ENCODE assay signal across 1 cellular context in the genomic region with DNA sequence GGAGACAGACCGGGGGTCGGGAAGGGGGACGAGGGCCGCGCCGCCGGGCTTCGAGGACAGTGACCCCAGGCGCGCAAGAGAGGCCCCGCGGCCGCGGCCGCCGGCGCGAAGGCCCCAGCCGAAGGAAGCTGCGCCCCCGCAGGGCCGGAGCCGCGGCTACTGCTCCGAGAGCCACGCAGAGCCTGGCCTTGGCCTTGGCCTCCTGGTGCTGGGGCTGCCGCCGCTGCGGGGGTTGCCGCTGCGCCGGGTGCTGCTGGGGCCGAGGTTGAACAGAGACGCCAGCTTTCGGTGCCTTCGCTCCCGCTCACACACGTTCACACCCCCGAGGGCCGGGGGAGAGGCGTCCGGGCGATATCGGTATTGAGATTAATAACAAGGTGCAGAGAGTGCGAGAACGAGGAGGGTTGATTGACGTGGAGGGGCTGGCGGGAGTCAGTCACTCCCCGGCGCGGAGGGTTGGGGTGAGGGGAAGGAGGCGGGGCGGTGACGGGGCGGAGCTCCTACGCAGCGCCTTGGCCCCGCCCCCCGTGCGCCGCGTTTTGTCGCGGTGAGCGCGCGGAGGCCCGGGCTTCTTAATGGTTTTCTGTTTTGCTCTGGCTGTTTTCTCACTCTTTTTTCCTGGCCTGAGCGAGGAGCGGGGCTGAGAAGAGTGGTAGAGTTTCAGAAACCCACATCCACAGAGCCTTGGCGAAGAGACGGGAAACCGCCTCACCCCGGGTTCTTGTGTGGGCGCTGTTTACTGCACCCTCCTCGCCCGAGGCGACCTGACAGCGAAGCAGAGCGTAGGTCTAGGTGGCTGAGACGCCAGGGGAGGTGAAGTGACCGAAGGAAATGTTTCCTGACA.
TF ChIP-seq lines count a peak whose summit lies in the region.

No MANE protein-coding gene starts in this region.

TF ChIP-seq in WTC11, 78 proteins besides CTCF, POLR2A, EP300 and RAD21 (continued from another document):
- TF ChIP-seq E2F4 (CRISPR knock-in tag; IDR thresholded peaks at IDR 0.05; ENCODE audit: borderline replicate concordance, low read depth) (peak; percentile 55; the same call in 1 of the 2 replicates), ZNF423 (CRISPR knock-in tag; IDR thresholded peaks at IDR 0.05) (peak; percentile 69), NFYB (CRISPR knock-in tag; conservative IDR thresholded peaks at IDR 0.05; ENCODE audit: low read depth) (no peak), NR3C1 (CRISPR knock-in tag; conservative IDR thresholded peaks at IDR 0.05; ENCODE audit: low read depth) (no peak), PRRX2 (CRISPR knock-in tag; IDR thresholded peaks at IDR 0.05) (no peak), ATF6 (CRISPR knock-in tag; IDR thresholded peaks at IDR 0.05) (no peak), MYBL2 (CRISPR knock-in tag; IDR thresholded peaks at IDR 0.05) (no peak), ZNF396 (CRISPR knock-in tag; IDR thresholded peaks at IDR 0.05; ENCODE audit: borderline replicate concordance) (no peak), FOXP1 (CRISPR knock-in tag; IDR thresholded peaks at IDR 0.05; ENCODE audit: borderline replicate concordance) (no peak), TCF7 (CRISPR knock-in tag; IDR thresholded peaks at IDR 0.05; ENCODE audit: low read depth) (no peak), SMAD3 (CRISPR knock-in tag; IDR thresholded peaks at IDR 0.05; ENCODE audit: borderline replicate concordance) (no peak), GTF2I (CRISPR knock-in tag; conservative IDR thresholded peaks at IDR 0.05) (no peak), ATF1 (CRISPR knock-in tag; IDR thresholded peaks at IDR 0.05) (no peak), MLX (CRISPR knock-in tag; IDR thresholded peaks at IDR 0.05) (no peak; the same call in 1 of the 2 replicates), ZNF232 (CRISPR knock-in tag; IDR thresholded peaks at IDR 0.05) (no peak; the same call in 1 of the 2 replicates), NFE2L1 (CRISPR knock-in tag; IDR thresholded peaks at IDR 0.05) (no peak), GABPB1 (CRISPR knock-in tag; IDR thresholded peaks at IDR 0.05) (peak; percentile 59), PRDM15 (CRISPR knock-in tag; IDR thresholded peaks at IDR 0.05) (no peak), SP1 (CRISPR knock-in tag; conservative IDR thresholded peaks at IDR 0.05) (peak; percentile 90), AR (CRISPR knock-in tag; IDR thresholded peaks at IDR 0.05) (no peak), NR1H2 (CRISPR knock-in tag; IDR thresholded peaks at IDR 0.05) (no peak), FOXJ3 (CRISPR knock-in tag; IDR thresholded peaks at IDR 0.05; ENCODE audit: borderline replicate concordance) (no peak), E2F5 (CRISPR knock-in tag; IDR thresholded peaks at IDR 0.05) (no peak), ESRRA (CRISPR knock-in tag; IDR thresholded peaks at IDR 0.05; ENCODE audit: borderline replicate concordance) (0 out of 2 replicates have a peak, but pooled peaks have one; percentile 22), ZSCAN18 (CRISPR knock-in tag; IDR thresholded peaks at IDR 0.05) (no peak), HMGXB4 (CRISPR knock-in tag; IDR thresholded peaks at IDR 0.05) (peak; percentile 92)
- TF ChIP-seq, protein P1, sequence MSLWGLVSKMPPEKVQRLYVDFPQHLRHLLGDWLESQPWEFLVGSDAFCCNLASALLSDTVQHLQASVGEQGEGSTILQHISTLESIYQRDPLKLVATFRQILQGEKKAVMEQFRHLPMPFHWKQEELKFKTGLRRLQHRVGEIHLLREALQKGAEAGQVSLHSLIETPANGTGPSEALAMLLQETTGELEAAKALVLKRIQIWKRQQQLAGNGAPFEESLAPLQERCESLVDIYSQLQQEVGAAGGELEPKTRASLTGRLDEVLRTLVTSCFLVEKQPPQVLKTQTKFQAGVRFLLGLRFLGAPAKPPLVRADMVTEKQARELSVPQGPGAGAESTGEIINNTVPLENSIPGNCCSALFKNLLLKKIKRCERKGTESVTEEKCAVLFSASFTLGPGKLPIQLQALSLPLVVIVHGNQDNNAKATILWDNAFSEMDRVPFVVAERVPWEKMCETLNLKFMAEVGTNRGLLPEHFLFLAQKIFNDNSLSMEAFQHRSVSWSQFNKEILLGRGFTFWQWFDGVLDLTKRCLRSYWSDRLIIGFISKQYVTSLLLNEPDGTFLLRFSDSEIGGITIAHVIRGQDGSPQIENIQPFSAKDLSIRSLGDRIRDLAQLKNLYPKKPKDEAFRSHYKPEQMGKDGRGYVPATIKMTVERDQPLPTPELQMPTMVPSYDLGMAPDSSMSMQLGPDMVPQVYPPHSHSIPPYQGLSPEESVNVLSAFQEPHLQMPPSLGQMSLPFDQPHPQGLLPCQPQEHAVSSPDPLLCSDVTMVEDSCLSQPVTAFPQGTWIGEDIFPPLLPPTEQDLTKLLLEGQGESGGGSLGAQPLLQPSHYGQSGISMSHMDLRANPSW (CRISPR knock-in tag; conservative IDR thresholded peaks at IDR 0.05; ENCODE audit: low read depth), result no peak
- TF ChIP-seq, protein P2, sequence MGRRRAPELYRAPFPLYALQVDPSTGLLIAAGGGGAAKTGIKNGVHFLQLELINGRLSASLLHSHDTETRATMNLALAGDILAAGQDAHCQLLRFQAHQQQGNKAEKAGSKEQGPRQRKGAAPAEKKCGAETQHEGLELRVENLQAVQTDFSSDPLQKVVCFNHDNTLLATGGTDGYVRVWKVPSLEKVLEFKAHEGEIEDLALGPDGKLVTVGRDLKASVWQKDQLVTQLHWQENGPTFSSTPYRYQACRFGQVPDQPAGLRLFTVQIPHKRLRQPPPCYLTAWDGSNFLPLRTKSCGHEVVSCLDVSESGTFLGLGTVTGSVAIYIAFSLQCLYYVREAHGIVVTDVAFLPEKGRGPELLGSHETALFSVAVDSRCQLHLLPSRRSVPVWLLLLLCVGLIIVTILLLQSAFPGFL (CRISPR knock-in tag; IDR thresholded peaks at IDR 0.05; ENCODE audit: borderline replicate concordance), result no peak
- TF ChIP-seq, protein P3, sequence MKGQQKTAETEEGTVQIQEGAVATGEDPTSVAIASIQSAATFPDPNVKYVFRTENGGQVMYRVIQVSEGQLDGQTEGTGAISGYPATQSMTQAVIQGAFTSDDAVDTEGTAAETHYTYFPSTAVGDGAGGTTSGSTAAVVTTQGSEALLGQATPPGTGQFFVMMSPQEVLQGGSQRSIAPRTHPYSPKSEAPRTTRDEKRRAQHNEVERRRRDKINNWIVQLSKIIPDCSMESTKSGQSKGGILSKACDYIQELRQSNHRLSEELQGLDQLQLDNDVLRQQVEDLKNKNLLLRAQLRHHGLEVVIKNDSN (CRISPR knock-in tag; IDR thresholded peaks at IDR 0.05), result no peak
- TF ChIP-seq, protein P4, sequence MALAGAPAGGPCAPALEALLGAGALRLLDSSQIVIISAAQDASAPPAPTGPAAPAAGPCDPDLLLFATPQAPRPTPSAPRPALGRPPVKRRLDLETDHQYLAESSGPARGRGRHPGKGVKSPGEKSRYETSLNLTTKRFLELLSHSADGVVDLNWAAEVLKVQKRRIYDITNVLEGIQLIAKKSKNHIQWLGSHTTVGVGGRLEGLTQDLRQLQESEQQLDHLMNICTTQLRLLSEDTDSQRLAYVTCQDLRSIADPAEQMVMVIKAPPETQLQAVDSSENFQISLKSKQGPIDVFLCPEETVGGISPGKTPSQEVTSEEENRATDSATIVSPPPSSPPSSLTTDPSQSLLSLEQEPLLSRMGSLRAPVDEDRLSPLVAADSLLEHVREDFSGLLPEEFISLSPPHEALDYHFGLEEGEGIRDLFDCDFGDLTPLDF (CRISPR knock-in tag; IDR thresholded peaks at IDR 0.05), result no peak
